In the genomic region with DNA sequence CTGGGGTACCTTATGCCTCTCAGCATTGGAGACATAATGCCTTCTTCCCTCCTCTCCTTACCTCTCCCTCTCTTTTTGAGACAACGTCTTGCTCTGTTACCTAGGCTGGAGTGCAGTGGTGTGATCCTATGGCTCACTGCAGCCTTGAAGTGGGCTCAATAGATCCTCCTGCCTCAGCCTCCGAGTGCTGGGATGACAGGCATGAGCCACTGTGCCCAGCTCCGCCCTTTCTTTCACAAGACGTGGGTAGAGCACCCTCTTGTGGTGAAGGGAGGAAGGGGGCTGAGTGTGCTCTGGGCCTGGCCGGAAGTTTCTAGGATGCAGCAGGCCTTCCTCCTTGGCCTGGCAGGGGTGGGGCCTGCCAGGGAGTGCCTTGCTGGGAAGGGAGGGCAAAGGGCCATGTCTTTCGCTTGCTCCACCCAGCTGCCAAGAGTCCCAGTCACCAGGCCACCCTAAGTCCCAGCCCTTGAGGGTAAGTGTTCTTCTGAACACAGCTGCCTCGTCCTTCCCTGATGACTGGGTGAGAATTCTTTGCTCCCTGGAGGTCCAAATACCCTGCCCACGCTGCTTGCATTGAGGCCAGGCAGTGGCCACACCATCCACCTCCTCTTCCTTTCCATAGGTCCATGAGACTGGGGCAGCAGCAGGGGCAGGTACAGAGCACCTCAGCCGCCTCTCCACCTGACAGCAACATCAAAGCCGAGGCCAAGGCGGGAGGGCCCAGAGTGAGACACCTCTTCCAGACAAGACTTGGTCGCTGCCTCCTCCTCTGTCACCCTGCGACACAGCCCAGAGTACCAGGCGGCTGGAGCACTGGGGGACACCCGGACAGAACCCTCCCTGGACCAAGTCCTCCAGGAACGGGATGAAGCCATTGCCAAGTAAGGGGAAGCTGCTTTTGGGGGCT, we compare ENCODE assay signal across 1 cellular context.
TF ChIP-seq lines count a peak whose summit lies in the region.

No MANE protein-coding gene starts in this region.

TF ChIP-seq in K562, 482 proteins besides CTCF, POLR2A, EP300 and RAD21 (continued from another document and continues in another):
- TF ChIP-seq, protein P1, sequence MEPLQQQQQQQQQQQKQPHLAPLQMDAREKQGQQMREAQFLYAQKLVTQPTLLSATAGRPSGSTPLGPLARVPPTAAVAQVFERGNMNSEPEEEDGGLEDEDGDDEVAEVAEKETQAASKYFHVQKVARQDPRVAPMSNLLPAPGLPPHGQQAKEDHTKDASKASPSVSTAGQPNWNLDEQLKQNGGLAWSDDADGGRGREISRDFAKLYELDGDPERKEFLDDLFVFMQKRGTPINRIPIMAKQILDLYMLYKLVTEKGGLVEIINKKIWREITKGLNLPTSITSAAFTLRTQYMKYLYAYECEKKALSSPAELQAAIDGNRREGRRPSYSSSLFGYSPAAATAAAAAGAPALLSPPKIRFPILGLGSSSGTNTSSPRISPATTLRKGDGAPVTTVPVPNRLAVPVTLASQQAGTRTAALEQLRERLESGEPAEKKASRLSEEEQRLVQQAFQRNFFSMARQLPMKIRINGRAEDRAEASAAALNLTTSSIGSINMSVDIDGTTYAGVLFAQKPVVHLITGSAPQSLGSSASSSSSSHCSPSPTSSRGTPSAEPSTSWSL (CRISPR knock-in tag; IDR thresholded peaks at IDR 0.05; ENCODE audit: borderline replicate concordance), result no peak
- TF ChIP-seq JUNB (CRISPR knock-in tag; conservative IDR thresholded peaks at IDR 0.05) (no peak), EGR1 (conservative IDR thresholded peaks at IDR 0.05) (no peak), FUS (optimal IDR thresholded peaks at IDR 0.05; ENCODE audit: low read depth, low read length) (no peak), ZNF707 (CRISPR knock-in tag; conservative IDR thresholded peaks at IDR 0.05) (no peak), HOXB6 (CRISPR knock-in tag; IDR thresholded peaks at IDR 0.05; ENCODE audit: borderline replicate concordance) (no peak), RFX7 (CRISPR knock-in tag; IDR thresholded peaks at IDR 0.05) (no peak), POLR2AphosphoS2 (IDR thresholded peaks at IDR 0.05; ENCODE audit: low read length) (peak; percentile 96), GATAD2B (IDR thresholded peaks at IDR 0.05; ENCODE audit: borderline replicate concordance) (no peak), BRCA1 (IDR thresholded peaks at IDR 0.05) (no peak), BRCA1 (CRISPR knock-in tag; IDR thresholded peaks at IDR 0.05) (no peak), HBP1 (CRISPR knock-in tag; IDR thresholded peaks at IDR 0.05) (no peak), CAMTA2 (CRISPR knock-in tag; conservative IDR thresholded peaks at IDR 0.05) (peak; percentile 53; the same call in 1 of the 2 replicates), CSDE1 (IDR thresholded peaks at IDR 0.05) (no peak), ZNF76 (CRISPR knock-in tag; IDR thresholded peaks at IDR 0.05; ENCODE audit: borderline replicate concordance) (no peak), ZNF57 (CRISPR knock-in tag; IDR thresholded peaks at IDR 0.05) (no peak), SMAD1 (IDR thresholded peaks at IDR 0.05; ENCODE audit: low read depth, low read length, partially characterized antibody) (no peak), ETV5 (CRISPR knock-in tag; IDR thresholded peaks at IDR 0.05; ENCODE audit: low read depth) (peak; percentile 94), NEUROD1 (IDR thresholded peaks at IDR 0.05; ENCODE audit: borderline replicate concordance, low read depth, low read length, partially characterized antibody) (peak; percentile 17), POU5F1 (IDR thresholded peaks at IDR 0.05; ENCODE audit: borderline replicate concordance, low read depth, low read length, partially characterized antibody) (no peak), EHMT2 (IDR thresholded peaks at IDR 0.05) (no peak), FOXA3 (CRISPR knock-in tag; conservative IDR thresholded peaks at IDR 0.05 in 1 of 2, IDR thresholded peaks at IDR 0.05 in 1 of 2) (no peak), DPF2 (IDR thresholded peaks at IDR 0.05) (peak; percentile 54), MYNN (IDR thresholded peaks at IDR 0.05) (peak; percentile 94), MYNN (CRISPR knock-in tag; IDR thresholded peaks at IDR 0.05) (no peak), ZNF224 (CRISPR knock-in tag; IDR thresholded peaks at IDR 0.05) (no peak), SETDB1 (IDR thresholded peaks at IDR 0.05; ENCODE audit: low read length) (no peak), ZNF184 (CRISPR knock-in tag; IDR thresholded peaks at IDR 0.05) (no peak), KLF16 (IDR thresholded peaks at IDR 0.05) (peak; percentile 57), ARNT (IDR thresholded peaks at IDR 0.05) (peak in 1 of 2 experiments; percentile 63; a peak in 1 of 4 replicates), TAL1 (IDR thresholded peaks at IDR 0.05) (no peak), CXXC5 (CRISPR knock-in tag; IDR thresholded peaks at IDR 0.05) (0 out of 2 replicates have a peak, but pooled peaks have one; percentile 9), ETV6 (IDR thresholded peaks at IDR 0.05; ENCODE audit: borderline replicate concordance in 1 of 2, low read depth in 2 of 2, low read length in 1 of 2) (no peak), ETV6 (CRISPR knock-in tag; IDR thresholded peaks at IDR 0.05; ENCODE audit: borderline replicate concordance) (no peak), PHTF2 (CRISPR knock-in tag; IDR thresholded peaks at IDR 0.05) (no peak), FOXM1 (IDR thresholded peaks at IDR 0.05; ENCODE audit: low read depth) (no peak), FOXM1 (CRISPR knock-in tag; IDR thresholded peaks at IDR 0.05; ENCODE audit: low read depth) (0 out of 2 replicates have a peak, but pooled peaks have one; percentile 63), ZNF77 (CRISPR knock-in tag; IDR thresholded peaks at IDR 0.05) (no peak), ZNF695 (CRISPR knock-in tag; IDR thresholded peaks at IDR 0.05) (no peak), SMARCA4 (IDR thresholded peaks at IDR 0.05) (no peak), CEBPB (tag; IDR thresholded peaks at IDR 0.05) (peak; percentile 85), CREM (IDR thresholded peaks at IDR 0.05; ENCODE audit: low read depth) (peak; percentile 64), ZNF445 (CRISPR knock-in tag; IDR thresholded peaks at IDR 0.05; ENCODE audit: low read depth) (no peak), GTF2F1 (IDR thresholded peaks at IDR 0.05; ENCODE audit: low read depth, low read length) (no peak), PURB (CRISPR knock-in tag; IDR thresholded peaks at IDR 0.05; ENCODE audit: low read depth) (no peak), ZNF518B (CRISPR knock-in tag; IDR thresholded peaks at IDR 0.05) (no peak; the same call in 1 of the 2 replicates), OTX1 (CRISPR knock-in tag; IDR thresholded peaks at IDR 0.05) (no peak), ARID1B (IDR thresholded peaks at IDR 0.05) (no peak)
- TF ChIP-seq, protein P2, sequence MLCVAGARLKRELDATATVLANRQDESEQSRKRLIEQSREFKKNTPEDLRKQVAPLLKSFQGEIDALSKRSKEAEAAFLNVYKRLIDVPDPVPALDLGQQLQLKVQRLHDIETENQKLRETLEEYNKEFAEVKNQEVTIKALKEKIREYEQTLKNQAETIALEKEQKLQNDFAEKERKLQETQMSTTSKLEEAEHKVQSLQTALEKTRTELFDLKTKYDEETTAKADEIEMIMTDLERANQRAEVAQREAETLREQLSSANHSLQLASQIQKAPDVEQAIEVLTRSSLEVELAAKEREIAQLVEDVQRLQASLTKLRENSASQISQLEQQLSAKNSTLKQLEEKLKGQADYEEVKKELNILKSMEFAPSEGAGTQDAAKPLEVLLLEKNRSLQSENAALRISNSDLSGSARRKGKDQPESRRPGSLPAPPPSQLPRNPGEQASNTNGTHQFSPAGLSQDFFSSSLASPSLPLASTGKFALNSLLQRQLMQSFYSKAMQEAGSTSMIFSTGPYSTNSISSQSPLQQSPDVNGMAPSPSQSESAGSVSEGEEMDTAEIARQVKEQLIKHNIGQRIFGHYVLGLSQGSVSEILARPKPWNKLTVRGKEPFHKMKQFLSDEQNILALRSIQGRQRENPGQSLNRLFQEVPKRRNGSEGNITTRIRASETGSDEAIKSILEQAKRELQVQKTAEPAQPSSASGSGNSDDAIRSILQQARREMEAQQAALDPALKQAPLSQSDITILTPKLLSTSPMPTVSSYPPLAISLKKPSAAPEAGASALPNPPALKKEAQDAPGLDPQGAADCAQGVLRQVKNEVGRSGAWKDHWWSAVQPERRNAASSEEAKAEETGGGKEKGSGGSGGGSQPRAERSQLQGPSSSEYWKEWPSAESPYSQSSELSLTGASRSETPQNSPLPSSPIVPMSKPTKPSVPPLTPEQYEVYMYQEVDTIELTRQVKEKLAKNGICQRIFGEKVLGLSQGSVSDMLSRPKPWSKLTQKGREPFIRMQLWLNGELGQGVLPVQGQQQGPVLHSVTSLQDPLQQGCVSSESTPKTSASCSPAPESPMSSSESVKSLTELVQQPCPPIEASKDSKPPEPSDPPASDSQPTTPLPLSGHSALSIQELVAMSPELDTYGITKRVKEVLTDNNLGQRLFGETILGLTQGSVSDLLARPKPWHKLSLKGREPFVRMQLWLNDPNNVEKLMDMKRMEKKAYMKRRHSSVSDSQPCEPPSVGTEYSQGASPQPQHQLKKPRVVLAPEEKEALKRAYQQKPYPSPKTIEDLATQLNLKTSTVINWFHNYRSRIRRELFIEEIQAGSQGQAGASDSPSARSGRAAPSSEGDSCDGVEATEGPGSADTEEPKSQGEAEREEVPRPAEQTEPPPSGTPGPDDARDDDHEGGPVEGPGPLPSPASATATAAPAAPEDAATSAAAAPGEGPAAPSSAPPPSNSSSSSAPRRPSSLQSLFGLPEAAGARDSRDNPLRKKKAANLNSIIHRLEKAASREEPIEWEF (CRISPR knock-in tag; IDR thresholded peaks at IDR 0.05), result no peak
- TF ChIP-seq, protein P3, sequence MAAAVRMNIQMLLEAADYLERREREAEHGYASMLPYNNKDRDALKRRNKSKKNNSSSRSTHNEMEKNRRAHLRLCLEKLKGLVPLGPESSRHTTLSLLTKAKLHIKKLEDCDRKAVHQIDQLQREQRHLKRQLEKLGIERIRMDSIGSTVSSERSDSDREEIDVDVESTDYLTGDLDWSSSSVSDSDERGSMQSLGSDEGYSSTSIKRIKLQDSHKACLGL (CRISPR knock-in tag; IDR thresholded peaks at IDR 0.05; ENCODE audit: borderline replicate concordance, poor library complexity, severe bottlenecking), result no peak
- TF ChIP-seq, protein P4, sequence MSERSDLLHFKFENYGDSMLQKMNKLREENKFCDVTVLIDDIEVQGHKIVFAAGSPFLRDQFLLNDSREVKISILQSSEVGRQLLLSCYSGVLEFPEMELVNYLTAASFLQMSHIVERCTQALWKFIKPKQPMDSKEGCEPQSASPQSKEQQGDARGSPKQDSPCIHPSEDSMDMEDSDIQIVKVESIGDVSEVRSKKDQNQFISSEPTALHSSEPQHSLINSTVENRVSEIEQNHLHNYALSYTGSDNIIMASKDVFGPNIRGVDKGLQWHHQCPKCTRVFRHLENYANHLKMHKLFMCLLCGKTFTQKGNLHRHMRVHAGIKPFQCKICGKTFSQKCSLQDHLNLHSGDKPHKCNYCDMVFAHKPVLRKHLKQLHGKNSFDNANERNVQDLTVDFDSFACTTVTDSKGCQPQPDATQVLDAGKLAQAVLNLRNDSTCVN (CRISPR knock-in tag; IDR thresholded peaks at IDR 0.05), result peak; percentile 67; the same call in 1 of the 2 replicates
- TF ChIP-seq, protein P5, sequence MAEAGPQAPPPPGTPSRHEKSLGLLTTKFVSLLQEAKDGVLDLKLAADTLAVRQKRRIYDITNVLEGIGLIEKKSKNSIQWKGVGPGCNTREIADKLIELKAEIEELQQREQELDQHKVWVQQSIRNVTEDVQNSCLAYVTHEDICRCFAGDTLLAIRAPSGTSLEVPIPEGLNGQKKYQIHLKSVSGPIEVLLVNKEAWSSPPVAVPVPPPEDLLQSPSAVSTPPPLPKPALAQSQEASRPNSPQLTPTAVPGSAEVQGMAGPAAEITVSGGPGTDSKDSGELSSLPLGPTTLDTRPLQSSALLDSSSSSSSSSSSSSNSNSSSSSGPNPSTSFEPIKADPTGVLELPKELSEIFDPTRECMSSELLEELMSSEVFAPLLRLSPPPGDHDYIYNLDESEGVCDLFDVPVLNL (CRISPR knock-in tag; IDR thresholded peaks at IDR 0.05; ENCODE audit: low read depth), result no peak
- TF ChIP-seq, protein P6, sequence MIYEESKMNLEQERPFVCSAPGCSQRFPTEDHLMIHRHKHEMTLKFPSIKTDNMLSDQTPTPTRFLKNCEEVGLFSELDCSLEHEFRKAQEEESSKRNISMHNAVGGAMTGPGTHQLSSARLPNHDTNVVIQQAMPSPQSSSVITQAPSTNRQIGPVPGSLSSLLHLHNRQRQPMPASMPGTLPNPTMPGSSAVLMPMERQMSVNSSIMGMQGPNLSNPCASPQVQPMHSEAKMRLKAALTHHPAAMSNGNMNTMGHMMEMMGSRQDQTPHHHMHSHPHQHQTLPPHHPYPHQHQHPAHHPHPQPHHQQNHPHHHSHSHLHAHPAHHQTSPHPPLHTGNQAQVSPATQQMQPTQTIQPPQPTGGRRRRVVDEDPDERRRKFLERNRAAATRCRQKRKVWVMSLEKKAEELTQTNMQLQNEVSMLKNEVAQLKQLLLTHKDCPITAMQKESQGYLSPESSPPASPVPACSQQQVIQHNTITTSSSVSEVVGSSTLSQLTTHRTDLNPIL (CRISPR knock-in tag; IDR thresholded peaks at IDR 0.05), result no peak
